ENCODE assay signal across 22 cellular contexts in the genomic region with DNA sequence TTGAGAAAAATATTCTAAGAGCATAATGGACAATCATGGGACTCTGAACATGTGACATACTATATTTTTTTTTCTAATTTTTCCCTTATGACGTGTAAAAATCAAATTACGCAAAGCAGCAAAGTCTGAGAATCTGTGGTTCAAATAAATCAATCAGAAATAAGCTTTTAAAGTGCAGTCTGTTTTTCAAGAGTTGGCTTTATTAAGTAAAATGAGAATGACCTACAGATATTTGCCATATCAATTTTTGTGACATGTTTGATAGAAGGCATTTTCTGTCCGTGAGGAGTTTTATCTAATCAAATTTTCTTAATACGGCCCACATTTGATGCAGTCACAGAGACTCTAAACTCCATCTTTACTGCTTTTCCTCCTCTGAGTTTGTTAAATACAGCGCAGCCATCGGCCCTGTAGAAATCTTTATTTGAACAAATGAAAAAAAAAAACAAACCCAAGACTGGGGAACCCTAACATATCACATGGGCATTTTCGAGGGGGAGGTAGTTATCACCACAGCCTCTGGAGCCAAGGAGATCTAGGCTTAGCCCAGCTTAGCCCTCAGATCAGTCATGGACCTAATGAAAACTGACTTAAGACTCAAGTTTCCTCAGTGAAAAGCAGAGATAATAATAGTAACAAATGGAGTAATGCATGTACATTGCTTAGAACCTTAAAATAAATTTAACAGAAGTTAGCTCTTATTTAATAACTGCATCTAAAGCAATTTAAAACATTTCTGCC.
"Had no signal": no experiment of that assay in that cellular context is flagged by ENCODE, and none has a peak within 500 bp of the region (broad histone marks: within the 10 kb centered on the region; RNA-seq: fewer than 3 reads in every experiment).

No MANE protein-coding gene starts in this region.

- H3K27ac Mint-ChIP-seq: T-cell had no signal

- H3K4me3 ChIP-seq: MG63 had no signal

- H3K36me3 Mint-ChIP-seq: T-cell had no signal

- H3K4me1 Mint-ChIP-seq: T-cell had no signal

- H3K4me3 Mint-ChIP-seq: T-cell had no signal

- FAIRE-seq: HepG2 had no signal

- H3K9me3 ChIP-seq: MG63 had no signal

- H3K27me3 ChIP-seq: MG63 had no signal

- H3K36me3 ChIP-seq: MG63 had no signal

- ATAC-seq: HepG2, Panc1, PC-3, T-cell had no signal

- DNase-seq: IMR-90, Karpas-422, KG1, MG63, NCI-H1092, NCI-H1105 treated with DMSO at 0.1 percent for 48 hours, NCI-H1417 treated with DMSO at 0.1 percent for 48 hours, NCI-H187, NCI-H2029, NCI-H2081 treated with DMSO at 0.1 percent for 48 hours, NCI-H2171, NCI-H345, NCI-H446 treated with DMSO at 0.1 percent for 48 hours, NCI-H510A treated with DMSO at 0.1 percent for 48 hours, NCI-H526, PC-3, SHP77, SW 1271, T-cell had no signal

- H3K27ac ChIP-seq: RWPE1 had no signal
